ENCODE assay signal across 1 cellular context in genomic region chr1:204027446-204027845, GRCh38.
TF ChIP-seq lines count a peak whose summit lies in the region.

No MANE protein-coding gene starts in this region.

TF ChIP-seq in HEK293, 187 proteins besides CTCF, POLR2A, EP300 and RAD21 (continued from another document):
- TF ChIP-seq ZNF366 (tag by site-specific recombination; conservative IDR thresholded peaks at IDR 0.05) (0 out of 2 replicates have a peak, but pooled peaks have one; percentile 26), ZNF18 (tag by site-specific recombination; IDR thresholded peaks at IDR 0.05) (peak; percentile 56; the same call in 1 of the 2 replicates), ZNF112 (tag by site-specific recombination; IDR thresholded peaks at IDR 0.05) (no peak), ZBTB8A (tag by site-specific recombination; IDR thresholded peaks at IDR 0.05) (0 out of 2 replicates have a peak, but pooled peaks have one; percentile 32)
